Comparison of ENCODE assay signal across 1 cellular context in the genomic region with DNA sequence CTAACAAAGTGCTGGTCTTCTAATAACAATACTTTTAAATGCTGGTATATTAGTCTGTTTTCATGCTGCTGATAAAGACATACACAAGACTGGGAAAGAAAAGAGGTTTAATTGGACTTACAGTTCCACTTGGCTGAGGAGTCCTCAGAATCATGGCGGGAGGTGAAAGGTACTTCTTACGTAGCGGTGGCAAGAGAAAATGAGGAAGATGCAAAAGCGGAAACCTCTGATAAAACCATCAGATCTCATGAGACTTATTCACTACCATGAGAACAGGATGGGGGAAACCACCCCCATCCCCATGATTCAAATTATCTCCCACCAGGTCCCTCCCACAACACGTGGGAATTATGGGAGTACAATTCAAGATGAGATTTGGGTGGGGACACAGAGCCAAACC. TPM values are rescaled to one million over a fixed set of nuclear protein-coding genes. Genes with fewer than 3 reads are reported as not detected.
"Had no signal": no experiment of that assay in that cellular context is flagged by ENCODE, and none has a peak within 500 bp of the region (broad histone marks: within the 10 kb centered on the region; RNA-seq: fewer than 3 reads in every experiment).

No MANE protein-coding gene starts in this region.

RNA-seq across cellular contexts. Expression of a gene that starts 30.5 kb away (rescaled TPM):
- total RNA-seq: OCI-LY7 had no signal
